ENCODE assay signal across 8 cellular contexts in the genomic region with DNA sequence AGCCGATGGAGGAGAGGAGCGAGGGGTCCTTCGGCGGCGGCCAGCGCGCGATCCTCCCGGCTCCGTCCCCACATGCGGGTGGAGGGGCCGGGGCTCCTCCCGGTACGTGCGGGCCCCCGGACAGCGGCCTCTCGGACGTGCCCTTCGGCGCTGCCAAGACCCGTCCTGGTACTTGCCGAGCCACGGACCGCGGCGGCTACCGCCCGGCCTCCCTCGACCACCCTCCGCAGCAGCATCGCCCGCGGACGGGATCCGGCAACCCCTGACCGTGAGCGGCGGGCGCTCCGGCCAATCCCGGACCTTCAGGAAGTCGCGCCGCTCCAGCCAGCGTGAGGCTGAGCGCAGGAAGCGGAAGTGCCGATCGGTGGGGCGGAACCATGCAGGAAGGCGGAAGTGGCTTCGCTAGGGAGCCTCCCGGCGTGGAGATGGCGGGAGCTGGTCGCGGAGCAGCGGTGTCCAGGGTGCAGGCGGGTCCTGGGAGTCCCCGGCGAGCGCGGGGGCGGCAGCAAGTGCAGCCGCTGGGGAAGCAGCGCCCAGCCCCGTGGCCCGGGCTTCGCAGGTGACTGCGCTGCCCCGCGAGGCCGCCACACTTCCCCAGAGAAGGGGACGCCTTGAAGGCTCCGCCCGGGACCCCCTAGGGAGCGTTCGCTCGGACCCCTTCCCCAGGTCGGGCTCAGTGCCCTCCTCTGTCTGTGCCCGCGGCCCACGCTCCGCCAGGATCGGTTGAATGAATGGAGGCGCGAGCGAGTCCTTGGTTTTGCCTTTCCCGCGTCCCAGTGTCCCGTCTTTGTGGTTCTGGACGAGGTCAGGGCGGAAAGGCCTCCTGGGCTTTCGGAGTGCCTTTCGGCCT. TPM values are rescaled to one million over a fixed set of nuclear protein-coding genes. Genes with fewer than 3 reads are reported as not detected.
DNase-seq lines count a peak whose midpoint lies in the region; ATAC-seq lines count a peak whose summit lies in the region.

A gene with protein sequence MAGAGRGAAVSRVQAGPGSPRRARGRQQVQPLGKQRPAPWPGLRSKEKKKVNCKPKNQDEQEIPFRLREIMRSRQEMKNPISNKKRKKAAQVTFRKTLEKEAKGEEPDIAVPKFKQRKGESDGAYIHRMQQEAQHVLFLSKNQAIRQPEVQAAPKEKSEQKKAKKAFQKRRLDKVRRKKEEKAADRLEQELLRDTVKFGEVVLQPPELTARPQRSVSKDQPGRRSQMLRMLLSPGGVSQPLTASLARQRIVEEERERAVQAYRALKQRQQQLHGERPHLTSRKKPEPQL (plus strand): TSS at position 396 of the 850 bp plus-strand sequence. CDS start 30 bp downstream, at position 426.
A gene (minus strand): TSS at position 264 of the 850 bp plus-strand sequence. CDS start 28 bp downstream, at position 236.

- DNase-seq in C1 segment of cervical spinal cord (lab: John Stamatoyannopoulos, UW) (peak; percentile 45 to 97 (median 90)), NCI-H69 (lab: John Stamatoyannopoulos, UW) (peak; percentile 99), dedifferentiated amniotic fluid mesenchymal stem cell (ENCODE audit: extremely low spot score) (peak; percentile 97), left lobe of liver (ENCODE audit: low spot score) (peak; percentile 97)
- peak; percentile 96 for DNase-seq in activated CD4-positive, alpha-beta T cell treated with anti-CD3 and anti-CD28 coated beads, Interleukin-2, amount 10 ng/mL, durations not matched to agents 7 days and 5 days
- peak; percentile 93 to 95 for DNase-seq in stimulated activated CD4-positive, alpha-beta T cell treated with anti-CD3 and anti-CD28 coated beads, Interleukin-2, amount 100 ng/mL, for 24 hours

- H3K27me3 Mint-ChIP-seq in activated CD4-positive, alpha-beta T cell treated with anti-CD3 and anti-CD28 coated beads, Interleukin-2, amount 10 ng/mL, durations not matched to agents 7 days and 5 days, result no peaks in the 10 kb centered on the region

- POLR2A ChIA-PET in activated CD4-positive, alpha-beta T cell treated with anti-CD3 and anti-CD28 coated beads, Interleukin-2, amount 10 ng/mL, durations not matched to agents 7 days and 5 days (lab: Charles Lee), result interaction anchor here (0.6 to 1.0 kb wide), 2 partner anchors 17 to 1387 kb away, joined by 3 to 8 read pairs; a partner anchor contains a TSS

- H3K4me3 Mint-ChIP-seq in activated CD4-positive, alpha-beta T cell treated with anti-CD3 and anti-CD28 coated beads, Interleukin-2, amount 10 ng/mL, durations not matched to agents 7 days and 5 days, result peak within 1 kb of the TSS; percentile 88

- peak; percentile 88 for ATAC-seq in GM19351 (IDR thresholded peaks at IDR 0.05; ENCODE audit: unreplicated experiment)
- peak; percentile 95 for ATAC-seq in HG03520 (IDR thresholded peaks at IDR 0.05; ENCODE audit: unreplicated experiment)
- ATAC-seq in left lobe of liver, result peak; percentile 97

- H3K9me3 Mint-ChIP-seq in activated CD4-positive, alpha-beta T cell treated with anti-CD3 and anti-CD28 coated beads, Interleukin-2, amount 10 ng/mL, durations not matched to agents 7 days and 5 days, result no peaks in the 10 kb centered on the region

- CTCF ChIA-PET in activated CD4-positive, alpha-beta T cell treated with anti-CD3 and anti-CD28 coated beads, Interleukin-2, amount 10 ng/mL, durations not matched to agents 7 days and 5 days (lab: Charles Lee), result interaction anchor here (0.6 to 2.4 kb wide), 2 partner anchors 17 to 35 kb away, joined by 3 to 12 read pairs; a partner anchor contains a TSS

- H3K27ac Mint-ChIP-seq in activated CD4-positive, alpha-beta T cell treated with anti-CD3 and anti-CD28 coated beads, Interleukin-2, amount 10 ng/mL, durations not matched to agents 7 days and 5 days, result peak within 1 kb of the TSS; percentile 93

- H3K4me1 Mint-ChIP-seq in activated CD4-positive, alpha-beta T cell treated with anti-CD3 and anti-CD28 coated beads, Interleukin-2, amount 10 ng/mL, durations not matched to agents 7 days and 5 days, result peaks cover 54% of the 10 kb centered on the region

- peaks cover 50% of the 10 kb centered on the region for H3K36me3 Mint-ChIP-seq in activated CD4-positive, alpha-beta T cell treated with anti-CD3 and anti-CD28 coated beads, Interleukin-2, amount 10 ng/mL, durations not matched to agents 7 days and 5 days (ENCODE audit: low read depth)

RNA-seq across cellular contexts. Expression of the first gene that starts in this region (rescaled TPM):
- total RNA-seq in activated CD4-positive, alpha-beta T cell treated with anti-CD3 and anti-CD28 coated beads, Interleukin-2, amount 10 ng/mL, durations not matched to agents 7 days and 5 days, result 10 to 100 TPM; 30.2 to 33.8 TPM
- total RNA-seq in left lobe of liver, result 7.0 TPM

RNA-seq across cellular contexts. Expression of the second gene that starts in this region (rescaled TPM):
- total RNA-seq in activated CD4-positive, alpha-beta T cell treated with anti-CD3 and anti-CD28 coated beads, Interleukin-2, amount 10 ng/mL, durations not matched to agents 7 days and 5 days, result 10 to 100 TPM; 43.6 to 49.9 TPM
- total RNA-seq in left lobe of liver, result 18.3 TPM

Comparison
In these comparisons a context has a peak if more than half of its experiments do, and no peak if none do; other contexts are left out.
1. Peak in every context shown above with its lines: DNase-seq and ATAC-seq.